In the genomic region with DNA sequence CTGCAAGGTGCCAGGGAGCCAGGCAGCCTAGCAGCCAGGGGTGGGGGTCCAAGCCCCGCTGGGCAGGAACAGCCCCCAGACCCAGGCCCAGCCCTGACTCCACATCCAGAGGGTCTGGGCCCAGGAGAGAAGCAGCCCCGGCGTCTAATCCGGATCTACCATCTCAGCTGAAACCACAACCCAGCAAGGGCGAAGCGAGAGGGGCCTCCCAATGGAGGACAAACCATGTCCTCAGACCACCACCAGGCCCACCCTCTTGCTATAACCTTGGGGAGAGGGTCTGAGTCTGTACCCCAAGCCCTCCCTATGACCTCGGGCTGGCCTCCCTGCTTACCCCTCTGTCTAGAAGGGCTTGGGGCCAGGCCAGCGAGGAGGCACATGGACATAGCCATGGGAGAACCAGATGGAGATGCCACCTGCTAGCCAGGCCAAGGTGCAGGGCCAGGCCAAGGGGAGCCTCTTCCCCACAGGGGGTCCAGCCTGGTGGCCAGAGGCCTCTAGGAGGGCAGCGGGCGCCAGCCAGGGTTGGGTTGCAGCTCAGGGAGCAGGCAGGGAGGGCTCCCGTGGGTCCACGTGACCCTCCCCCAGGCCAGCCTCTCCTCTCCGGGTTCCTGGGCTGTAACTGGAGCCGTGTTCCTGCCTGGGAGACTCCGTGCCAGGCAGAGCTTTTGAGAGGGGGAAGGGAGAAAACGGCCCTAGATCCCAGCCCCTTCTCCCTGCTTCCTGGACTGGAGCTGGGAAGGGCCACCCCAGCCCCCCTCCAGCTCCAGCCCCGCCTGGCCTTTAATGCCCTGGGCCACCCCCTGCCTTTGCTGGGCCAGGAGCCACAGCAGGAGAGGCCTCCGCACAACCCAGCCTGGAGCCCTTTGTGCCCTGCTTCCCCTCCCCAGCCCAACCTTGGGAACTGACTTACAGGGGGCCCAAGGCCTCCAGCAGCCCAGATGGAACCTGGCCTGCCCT, we compare ENCODE assay signal across 10 cellular contexts. TPM values are rescaled to one million over a fixed set of nuclear protein-coding genes. Genes with fewer than 3 reads are reported as not detected.
A peak's percentile ranks its signal among the peaks of the same experiment; 100 is the strongest.
DNase-seq lines count a peak whose midpoint lies in the region; ATAC-seq, FAIRE-seq and TF ChIP-seq lines count a peak whose summit lies in the region.
"Had no signal": no experiment of that assay in that cellular context is flagged by ENCODE, and none has a peak within 500 bp of the region (broad histone marks: within the 10 kb centered on the region; RNA-seq: fewer than 3 reads in every experiment).

No MANE protein-coding gene starts in this region.

- peak overlapping the region; percentile 98; the same call in 2 of the 3 replicates for H3K4me2 ChIP-seq in A549

- H3K4me3 ChIP-seq in A549: no peak overlapping the region
- H3K4me3 ChIP-seq in coronary artery: peak overlapping the region; percentile 76

- H3K9me3 ChIP-seq in A549: no peaks in the 10 kb centered on the region

- DNase-seq in A549 (ENCODE audit: low read depth in 1 of 2, low spot score in 1 of 2): no peak
- peak; percentile 42 for DNase-seq in NCI-H1092 (lab: John Stamatoyannopoulos, UW)
- peak; percentile 70 for DNase-seq in coronary artery (ENCODE audit: low spot score)
- peak; percentile 48 for DNase-seq in myocyte (ENCODE audit: low read depth)
- no peak for DNase-seq in NOMO-1 treated with dmso at 0.1 percent for 144 hours (lab: John Stamatoyannopoulos, UW; ENCODE audit: unreplicated experiment)

- no peak for TF ChIP-seq RAD21 in A549 (conservative IDR thresholded peaks at IDR 0.05 in 1 of 2, IDR thresholded peaks at IDR 0.05 in 1 of 2)

- no peak for TF ChIP-seq EP300 in A549 (IDR thresholded peaks at IDR 0.05)

- POLR2A ChIA-PET in A549 (lab: Yijun Ruan, JAX): no interaction called here

- CTCF ChIA-PET in A549 (lab: Yijun Ruan, JAX): interaction anchor here (0.6 to 10.5 kb wide), 11 partner anchors 9 to 215 kb away, joined by 3 to 166 read pairs (median 4); no protein-coding TSS in a partner anchor

- peaks cover 12% of the 10 kb centered on the region for H3K4me1 ChIP-seq in A549

- TF ChIP-seq POLR2A in A549 (IDR thresholded peaks at IDR 0.05; ENCODE audit: low read length): no peak

- TF ChIP-seq CTCF in A549 (IDR thresholded peaks at IDR 0.05) (no peak), coronary artery (IDR thresholded peaks at IDR 0.05) (no peak)

- H3K27ac ChIP-seq in A549 (peak overlapping the region in 1 of 2 experiments; percentile 38; a peak in 2 of 6 replicates), coronary artery (peak overlapping the region in 1 of 2 donors; percentile 35)

- ATAC-seq in A549 (no peak), GM18517 (IDR thresholded peaks at IDR 0.05; ENCODE audit: unreplicated experiment) (no peak), esophagus mucosa (no peak), GM18498 (IDR thresholded peaks at IDR 0.05; ENCODE audit: unreplicated experiment) (no peak)

- 84% methylated on average over 10 of the region's 18 CpGs for WGBS in A549 (ENCODE audit: missing lambda C conversion rate)

- no peak for FAIRE-seq in A549 (lab: Jason Lieb, UNC)
- FAIRE-seq: colon had no signal

TF ChIP-seq in A549, 52 proteins besides CTCF, POLR2A, EP300 and RAD21:
- no peak for TF ChIP-seq FOXS1 (CRISPR knock-in tag; IDR thresholded peaks at IDR 0.05)
- TF ChIP-seq, protein P1, sequence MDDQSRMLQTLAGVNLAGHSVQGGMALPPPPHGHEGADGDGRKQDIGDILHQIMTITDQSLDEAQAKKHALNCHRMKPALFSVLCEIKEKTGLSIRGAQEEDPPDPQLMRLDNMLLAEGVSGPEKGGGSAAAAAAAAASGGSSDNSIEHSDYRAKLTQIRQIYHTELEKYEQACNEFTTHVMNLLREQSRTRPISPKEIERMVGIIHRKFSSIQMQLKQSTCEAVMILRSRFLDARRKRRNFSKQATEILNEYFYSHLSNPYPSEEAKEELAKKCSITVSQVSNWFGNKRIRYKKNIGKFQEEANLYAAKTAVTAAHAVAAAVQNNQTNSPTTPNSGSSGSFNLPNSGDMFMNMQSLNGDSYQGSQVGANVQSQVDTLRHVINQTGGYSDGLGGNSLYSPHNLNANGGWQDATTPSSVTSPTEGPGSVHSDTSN (IDR thresholded peaks at IDR 0.05): no peak
- TF ChIP-seq TP53 (CRISPR knock-in tag; IDR thresholded peaks at IDR 0.05): no peak
- TF ChIP-seq NPAS2 (CRISPR knock-in tag; IDR thresholded peaks at IDR 0.05; ENCODE audit: borderline replicate concordance): no peak
- no peak for TF ChIP-seq GATA3 (IDR thresholded peaks at IDR 0.05; ENCODE audit: borderline replicate concordance)
- no peak for TF ChIP-seq RFX5 (IDR thresholded peaks at IDR 0.05)
- TF ChIP-seq JUNB (IDR thresholded peaks at IDR 0.05): no peak

RNA-seq across cellular contexts. Expression of a gene that starts 2.5 kb away (rescaled TPM):
- polyA plus RNA-seq in A549 (2011; rRNA removed) (0.75 and 0.86 TPM in 2 replicates), A549 (2017; fragmentation: RNase III; extraction: RNeasy Plus Mini Kit Qiagen cat#74134 plus additional on column Dnase treatment) (1.2 TPM in 3 replicates)
- 0.96 and 1.3 TPM in 2 replicates for polyA plus RNA-seq in A549 (2012; cell fraction: cytosol; rRNA removed)
- polyA plus RNA-seq in A549 (2012; cell fraction: nucleus; rRNA removed): 3.0 and 3.5 TPM in 2 replicates
- polyA minus RNA-seq in A549 (2011; rRNA and poly(A)+ RNA removed): 0.73 and 1.0 TPM in 2 replicates
- total RNA-seq in myocyte (6.5 and 10.6 TPM in 2 replicates), esophagus mucosa (3.1 TPM)
- polyA plus RNA-seq in myocyte (2012): 11.8 TPM
- polyA plus RNA-seq: CD8-positive, alpha-beta memory T cell had no signal

Comparison
In these comparisons a context has a peak if more than half of its experiments do, and no peak if none do; other contexts are left out.
1. DNase-seq: peak in NCI-H1092 (single experiment), coronary artery (single experiment) and myocyte (single experiment); none in A549 (0 of 2) and NOMO-1 treated with dmso at 0.1 percent for 144 hours (single experiment).